Comparison of ENCODE assay signal across 1 cellular context in genomic region chr1:166974647-166975345, GRCh38.
TF ChIP-seq lines count a peak whose summit lies in the region.

No MANE protein-coding gene starts in this region.

TF ChIP-seq in HepG2, 621 proteins besides CTCF, POLR2A, EP300 and RAD21 (continued from another document):
- TF ChIP-seq E2F5 (CRISPR knock-in tag; conservative IDR thresholded peaks at IDR 0.05) (no peak), MXD4 (CRISPR knock-in tag; IDR thresholded peaks at IDR 0.05) (no peak), MEF2D (CRISPR knock-in tag; IDR thresholded peaks at IDR 0.05) (no peak), PHF21A (CRISPR knock-in tag; IDR thresholded peaks at IDR 0.05) (no peak)
